In the genomic region with DNA sequence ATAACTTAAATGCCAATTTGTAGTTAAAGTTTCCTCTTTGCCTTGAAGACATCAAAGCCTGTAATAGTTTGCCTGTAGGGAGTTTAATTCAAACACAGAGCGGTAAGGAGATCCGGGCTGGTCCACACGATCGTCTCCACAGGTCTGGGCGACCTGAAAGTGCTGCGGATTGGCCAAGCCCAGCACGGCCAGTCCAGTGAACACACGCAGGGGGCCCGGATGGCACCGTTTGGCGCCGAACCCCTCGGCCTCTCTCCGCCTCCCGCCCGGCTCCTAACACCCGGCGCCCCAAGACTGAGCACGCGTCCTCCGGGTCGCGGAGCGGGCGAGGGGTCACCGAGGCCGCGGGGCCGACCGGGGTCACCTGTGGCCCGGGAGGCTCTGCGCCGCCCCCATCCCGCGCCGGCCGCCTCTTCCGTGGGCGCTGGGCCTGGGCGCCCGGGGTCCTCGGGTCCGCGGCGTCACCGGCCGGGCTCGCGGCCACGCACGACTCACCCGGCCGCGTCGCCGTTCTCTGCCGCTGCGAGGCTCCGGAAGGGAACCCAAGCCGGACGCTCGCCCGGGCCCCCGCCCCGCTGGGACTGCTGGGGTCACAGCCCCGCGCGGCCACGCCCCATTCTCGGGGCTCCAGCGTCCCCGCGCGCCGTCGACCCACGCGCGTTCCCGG, we compare ENCODE assay signal across 1 cellular context.
TF ChIP-seq lines count a peak whose summit lies in the region.

No MANE protein-coding gene starts in this region.

TF ChIP-seq in HepG2, 621 proteins besides CTCF, POLR2A, EP300 and RAD21 (continued from another document):
- TF ChIP-seq ZNF883 (CRISPR knock-in tag; IDR thresholded peaks at IDR 0.05; ENCODE audit: not compliant biosample characterization) = peak; percentile 37
- TF ChIP-seq ATF7-NPFF (CRISPR knock-in tag; IDR thresholded peaks at IDR 0.05; ENCODE audit: low read depth) = peak; percentile 42; the same call in 1 of the 2 replicates
- peak; percentile 27; the same call in 1 of the 2 replicates for TF ChIP-seq NR2F2 (IDR thresholded peaks at IDR 0.05; ENCODE audit: borderline replicate concordance, low read depth)
- no peak for TF ChIP-seq ZBTB7A (CRISPR knock-in tag; IDR thresholded peaks at IDR 0.05)
- peak; percentile 90; the same call in 1 of the 2 replicates for TF ChIP-seq CCDC6 (CRISPR knock-in tag; IDR thresholded peaks at IDR 0.05)
- no peak; the same call in 1 of the 2 replicates for TF ChIP-seq ETV5 (CRISPR knock-in tag; IDR thresholded peaks at IDR 0.05; ENCODE audit: borderline replicate concordance)
- peak; percentile 61 for TF ChIP-seq ZFY (CRISPR knock-in tag; IDR thresholded peaks at IDR 0.05)
- TF ChIP-seq MIXL1 (CRISPR knock-in tag; IDR thresholded peaks at IDR 0.05) = 0 out of 2 replicates have a peak, but pooled peaks have one; percentile 2
- peak; percentile 5; the same call in 1 of the 2 replicates for TF ChIP-seq HOXA3 (CRISPR knock-in tag; IDR thresholded peaks at IDR 0.05)
- TF ChIP-seq, protein P1, sequence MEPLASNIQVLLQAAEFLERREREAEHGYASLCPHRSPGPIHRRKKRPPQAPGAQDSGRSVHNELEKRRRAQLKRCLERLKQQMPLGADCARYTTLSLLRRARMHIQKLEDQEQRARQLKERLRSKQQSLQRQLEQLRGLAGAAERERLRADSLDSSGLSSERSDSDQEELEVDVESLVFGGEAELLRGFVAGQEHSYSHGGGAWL (CRISPR knock-in tag; IDR thresholded peaks at IDR 0.05) = peak; percentile 37; the same call in 1 of the 2 replicates
- TF ChIP-seq HNF4A (CRISPR knock-in tag; IDR thresholded peaks at IDR 0.05) = 0 out of 2 replicates have a peak, but pooled peaks have one; percentile 5
- TF ChIP-seq RNF2 (conservative IDR thresholded peaks at IDR 0.05; ENCODE audit: low read depth) = peak; percentile 63
- TF ChIP-seq, protein P2, sequence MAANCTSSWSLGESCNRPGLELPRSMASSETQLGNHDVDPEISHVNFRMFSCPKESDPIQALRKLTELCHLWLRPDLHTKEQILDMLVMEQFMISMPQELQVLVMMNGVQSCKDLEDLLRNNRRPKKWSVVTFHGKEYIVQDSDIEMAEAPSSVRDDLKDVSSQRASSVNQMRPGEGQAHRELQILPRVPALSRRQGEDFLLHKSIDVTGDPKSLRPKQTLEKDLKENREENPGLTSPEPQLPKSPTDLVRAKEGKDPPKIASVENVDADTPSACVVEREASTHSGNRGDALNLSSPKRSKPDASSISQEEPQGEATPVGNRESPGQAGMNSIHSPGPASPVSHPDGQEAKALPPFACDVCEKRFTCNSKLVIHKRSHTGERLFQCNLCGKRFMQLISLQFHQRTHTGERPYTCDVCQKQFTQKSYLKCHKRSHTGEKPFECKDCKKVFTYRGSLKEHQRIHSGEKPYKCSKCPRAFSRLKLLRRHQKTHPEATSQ (CRISPR knock-in tag; IDR thresholded peaks at IDR 0.05; ENCODE audit: borderline replicate concordance) = 0 out of 2 replicates have a peak, but pooled peaks have one; percentile 36
- TF ChIP-seq, protein P3, sequence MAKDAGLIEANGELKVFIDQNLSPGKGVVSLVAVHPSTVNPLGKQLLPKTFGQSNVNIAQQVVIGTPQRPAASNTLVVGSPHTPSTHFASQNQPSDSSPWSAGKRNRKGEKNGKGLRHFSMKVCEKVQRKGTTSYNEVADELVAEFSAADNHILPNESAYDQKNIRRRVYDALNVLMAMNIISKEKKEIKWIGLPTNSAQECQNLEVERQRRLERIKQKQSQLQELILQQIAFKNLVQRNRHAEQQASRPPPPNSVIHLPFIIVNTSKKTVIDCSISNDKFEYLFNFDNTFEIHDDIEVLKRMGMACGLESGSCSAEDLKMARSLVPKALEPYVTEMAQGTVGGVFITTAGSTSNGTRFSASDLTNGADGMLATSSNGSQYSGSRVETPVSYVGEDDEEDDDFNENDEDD (CRISPR knock-in tag; IDR thresholded peaks at IDR 0.05; ENCODE audit: borderline replicate concordance) = peak; percentile 41; the same call in 1 of the 2 replicates
- TF ChIP-seq, protein P4, sequence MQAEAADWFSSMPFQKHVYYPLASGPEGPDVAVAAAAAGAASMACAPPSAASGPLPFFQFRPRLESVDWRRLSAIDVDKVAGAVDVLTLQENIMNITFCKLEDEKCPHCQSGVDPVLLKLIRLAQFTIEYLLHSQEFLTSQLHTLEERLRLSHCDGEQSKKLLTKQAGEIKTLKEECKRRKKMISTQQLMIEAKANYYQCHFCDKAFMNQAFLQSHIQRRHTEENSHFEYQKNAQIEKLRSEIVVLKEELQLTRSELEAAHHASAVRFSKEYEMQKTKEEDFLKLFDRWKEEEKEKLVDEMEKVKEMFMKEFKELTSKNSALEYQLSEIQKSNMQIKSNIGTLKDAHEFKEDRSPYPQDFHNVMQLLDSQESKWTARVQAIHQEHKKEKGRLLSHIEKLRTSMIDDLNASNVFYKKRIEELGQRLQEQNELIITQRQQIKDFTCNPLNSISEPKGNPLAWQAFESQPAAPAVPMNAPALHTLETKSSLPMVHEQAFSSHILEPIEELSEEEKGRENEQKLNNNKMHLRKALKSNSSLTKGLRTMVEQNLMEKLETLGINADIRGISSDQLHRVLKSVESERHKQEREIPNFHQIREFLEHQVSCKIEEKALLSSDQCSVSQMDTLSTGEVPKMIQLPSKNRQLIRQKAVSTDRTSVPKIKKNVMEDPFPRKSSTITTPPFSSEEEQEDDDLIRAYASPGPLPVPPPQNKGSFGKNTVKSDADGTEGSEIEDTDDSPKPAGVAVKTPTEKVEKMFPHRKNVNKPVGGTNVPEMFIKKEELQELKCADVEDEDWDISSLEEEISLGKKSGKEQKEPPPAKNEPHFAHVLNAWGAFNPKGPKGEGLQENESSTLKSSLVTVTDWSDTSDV (CRISPR knock-in tag; IDR thresholded peaks at IDR 0.05) = 0 out of 2 replicates have a peak, but pooled peaks have one; percentile 25
- TF ChIP-seq, protein P5, sequence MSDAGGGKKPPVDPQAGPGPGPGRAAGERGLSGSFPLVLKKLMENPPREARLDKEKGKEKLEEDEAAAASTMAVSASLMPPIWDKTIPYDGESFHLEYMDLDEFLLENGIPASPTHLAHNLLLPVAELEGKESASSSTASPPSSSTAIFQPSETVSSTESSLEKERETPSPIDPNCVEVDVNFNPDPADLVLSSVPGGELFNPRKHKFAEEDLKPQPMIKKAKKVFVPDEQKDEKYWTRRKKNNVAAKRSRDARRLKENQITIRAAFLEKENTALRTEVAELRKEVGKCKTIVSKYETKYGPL (CRISPR knock-in tag; IDR thresholded peaks at IDR 0.05) = no peak
- 0 out of 2 replicates have a peak, but pooled peaks have one; percentile 18 for TF ChIP-seq ZNF616 (CRISPR knock-in tag; IDR thresholded peaks at IDR 0.05; ENCODE audit: low read depth)
- no peak for TF ChIP-seq FOXC1 (CRISPR knock-in tag; IDR thresholded peaks at IDR 0.05; ENCODE audit: borderline replicate concordance)
- TF ChIP-seq, protein P6, sequence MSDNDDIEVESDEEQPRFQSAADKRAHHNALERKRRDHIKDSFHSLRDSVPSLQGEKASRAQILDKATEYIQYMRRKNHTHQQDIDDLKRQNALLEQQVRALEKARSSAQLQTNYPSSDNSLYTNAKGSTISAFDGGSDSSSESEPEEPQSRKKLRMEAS (IDR thresholded peaks at IDR 0.05) = peak; percentile 61
- no peak; the same call in 1 of the 2 replicates for TF ChIP-seq MAZ (IDR thresholded peaks at IDR 0.05; ENCODE audit: borderline replicate concordance, low read depth, low read length)
- peak; percentile 36 for TF ChIP-seq MAZ (CRISPR knock-in tag; IDR thresholded peaks at IDR 0.05; ENCODE audit: low read depth)
- TF ChIP-seq CENPT (CRISPR knock-in tag; IDR thresholded peaks at IDR 0.05; ENCODE audit: low read depth) = 0 out of 2 replicates have a peak, but pooled peaks have one; percentile 17
- TF ChIP-seq, protein P7, sequence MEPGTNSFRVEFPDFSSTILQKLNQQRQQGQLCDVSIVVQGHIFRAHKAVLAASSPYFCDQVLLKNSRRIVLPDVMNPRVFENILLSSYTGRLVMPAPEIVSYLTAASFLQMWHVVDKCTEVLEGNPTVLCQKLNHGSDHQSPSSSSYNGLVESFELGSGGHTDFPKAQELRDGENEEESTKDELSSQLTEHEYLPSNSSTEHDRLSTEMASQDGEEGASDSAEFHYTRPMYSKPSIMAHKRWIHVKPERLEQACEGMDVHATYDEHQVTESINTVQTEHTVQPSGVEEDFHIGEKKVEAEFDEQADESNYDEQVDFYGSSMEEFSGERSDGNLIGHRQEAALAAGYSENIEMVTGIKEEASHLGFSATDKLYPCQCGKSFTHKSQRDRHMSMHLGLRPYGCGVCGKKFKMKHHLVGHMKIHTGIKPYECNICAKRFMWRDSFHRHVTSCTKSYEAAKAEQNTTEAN (CRISPR knock-in tag; conservative IDR thresholded peaks at IDR 0.05) = peak; percentile 56
- TF ChIP-seq ELF1 (CRISPR knock-in tag; IDR thresholded peaks at IDR 0.05) = no peak
- peak; percentile 88 for TF ChIP-seq RBFOX2 (IDR thresholded peaks at IDR 0.05; ENCODE audit: low read depth, low read length)
- TF ChIP-seq, protein P8, sequence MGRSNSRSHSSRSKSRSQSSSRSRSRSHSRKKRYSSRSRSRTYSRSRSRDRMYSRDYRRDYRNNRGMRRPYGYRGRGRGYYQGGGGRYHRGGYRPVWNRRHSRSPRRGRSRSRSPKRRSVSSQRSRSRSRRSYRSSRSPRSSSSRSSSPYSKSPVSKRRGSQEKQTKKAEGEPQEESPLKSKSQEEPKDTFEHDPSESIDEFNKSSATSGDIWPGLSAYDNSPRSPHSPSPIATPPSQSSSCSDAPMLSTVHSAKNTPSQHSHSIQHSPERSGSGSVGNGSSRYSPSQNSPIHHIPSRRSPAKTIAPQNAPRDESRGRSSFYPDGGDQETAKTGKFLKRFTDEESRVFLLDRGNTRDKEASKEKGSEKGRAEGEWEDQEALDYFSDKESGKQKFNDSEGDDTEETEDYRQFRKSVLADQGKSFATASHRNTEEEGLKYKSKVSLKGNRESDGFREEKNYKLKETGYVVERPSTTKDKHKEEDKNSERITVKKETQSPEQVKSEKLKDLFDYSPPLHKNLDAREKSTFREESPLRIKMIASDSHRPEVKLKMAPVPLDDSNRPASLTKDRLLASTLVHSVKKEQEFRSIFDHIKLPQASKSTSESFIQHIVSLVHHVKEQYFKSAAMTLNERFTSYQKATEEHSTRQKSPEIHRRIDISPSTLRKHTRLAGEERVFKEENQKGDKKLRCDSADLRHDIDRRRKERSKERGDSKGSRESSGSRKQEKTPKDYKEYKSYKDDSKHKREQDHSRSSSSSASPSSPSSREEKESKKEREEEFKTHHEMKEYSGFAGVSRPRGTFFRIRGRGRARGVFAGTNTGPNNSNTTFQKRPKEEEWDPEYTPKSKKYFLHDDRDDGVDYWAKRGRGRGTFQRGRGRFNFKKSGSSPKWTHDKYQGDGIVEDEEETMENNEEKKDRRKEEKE (IDR thresholded peaks at IDR 0.05) = no peak
- TF ChIP-seq MIER2 (CRISPR knock-in tag; IDR thresholded peaks at IDR 0.05) = no peak
- no peak for TF ChIP-seq BRCA1 (CRISPR knock-in tag; IDR thresholded peaks at IDR 0.05)
- peak; percentile 55; the same call in 1 of the 2 replicates for TF ChIP-seq ZNF879 (CRISPR knock-in tag; IDR thresholded peaks at IDR 0.05)
- 0 out of 2 replicates have a peak, but pooled peaks have one; percentile 6 for TF ChIP-seq ZFP82 (CRISPR knock-in tag; IDR thresholded peaks at IDR 0.05; ENCODE audit: borderline replicate concordance)
- peak; percentile 16; the same call in 1 of the 2 replicates for TF ChIP-seq ARNT2 (CRISPR knock-in tag; IDR thresholded peaks at IDR 0.05; ENCODE audit: low read depth)
- TF ChIP-seq ZFP36L1 (CRISPR knock-in tag; IDR thresholded peaks at IDR 0.05) = no peak
- TF ChIP-seq SKI (IDR thresholded peaks at IDR 0.05; ENCODE audit: partially characterized antibody) = peak; percentile 16
- no peak for TF ChIP-seq ZNF274 (CRISPR knock-in tag; IDR thresholded peaks at IDR 0.05)
- 0 out of 2 replicates have a peak, but pooled peaks have one; percentile 49 for TF ChIP-seq SRY (CRISPR knock-in tag; IDR thresholded peaks at IDR 0.05)
